In genomic region chr3:152786977-152787681, GRCh38 we compare ENCODE assay signal across 14 cellular contexts. TPM values are rescaled to one million over a fixed set of nuclear protein-coding genes. Genes with fewer than 3 reads are reported as not detected.
DNase-seq lines count a peak whose midpoint lies in the region; ATAC-seq and TF ChIP-seq lines count a peak whose summit lies in the region.
"Had no signal": no experiment of that assay in that cellular context is flagged by ENCODE, and none has a peak within 500 bp of the region (broad histone marks: within the 10 kb centered on the region; RNA-seq: fewer than 3 reads in every experiment).

No MANE protein-coding gene starts in this region.

- no peak overlapping the region for H3K27ac Mint-ChIP-seq in endodermal cell
- H3K27ac Mint-ChIP-seq in glutamatergic neuron (ENCODE audit: unreplicated experiment), result no peak overlapping the region
- H3K27ac Mint-ChIP-seq: CD4-positive, alpha-beta memory T cell; GM23338 had no signal

- H3K4me3 Mint-ChIP-seq in endodermal cell, result no peak overlapping the region
- H3K4me3 Mint-ChIP-seq in glutamatergic neuron (ENCODE audit: unreplicated experiment), result no peak overlapping the region
- H3K4me3 Mint-ChIP-seq: CD4-positive, alpha-beta memory T cell; GM23338 had no signal

- ATAC-seq in HG02610 (IDR thresholded peaks at IDR 0.05; ENCODE audit: unreplicated experiment) (no peak), GM19351 (IDR thresholded peaks at IDR 0.05; ENCODE audit: unreplicated experiment) (no peak)
- ATAC-seq: A549, GM23338 had no signal

- H3K4me3 ChIP-seq in NB4 (ENCODE audit: low read depth, low read length) (no peak overlapping the region), endodermal cell (ENCODE audit: low read length) (peak overlapping the region; percentile 5)
- H3K4me3 ChIP-seq: A549, GM23338 had no signal

- H3K9me3 Mint-ChIP-seq in endodermal cell (peaks cover 39% of the 10 kb centered on the region), glutamatergic neuron (ENCODE audit: unreplicated experiment) (peaks cover 1% of the 10 kb centered on the region)

- H3K36me3 Mint-ChIP-seq in endodermal cell (ENCODE audit: low read depth) (no peaks in the 10 kb centered on the region), glutamatergic neuron (ENCODE audit: unreplicated experiment) (no peaks in the 10 kb centered on the region)
- H3K36me3 Mint-ChIP-seq: CD4-positive, alpha-beta memory T cell had no signal

- TF ChIP-seq CTCF in NB4 (IDR thresholded peaks at IDR 0.05; ENCODE audit: low read depth, low read length) (no peak), endodermal cell (conservative IDR thresholded peaks at IDR 0.05) (no peak), glutamatergic neuron (IDR thresholded peaks at IDR 0.05; ENCODE audit: partially characterized antibody, unreplicated experiment) (no peak)

- H3K27me3 Mint-ChIP-seq in endodermal cell (ENCODE audit: insufficient read depth) (no peaks in the 10 kb centered on the region), glutamatergic neuron (ENCODE audit: unreplicated experiment) (peaks cover 3% of the 10 kb centered on the region)

- H3K9ac ChIP-seq in endodermal cell (ENCODE audit: extremely low read depth, low read length, poor library complexity, severe bottlenecking), result no peak overlapping the region

- WGBS in endodermal cell (ENCODE audit: insufficient coverage in 1 of 2, insufficient read length in 1 of 2), 2 experiments, result 70 to 72% methylated on average over 4 of the region's 4 CpGs

- in situ Hi-C loops in Caki2 (cut with HindIII; ENCODE audit: low pct_unique_long_range_greater_than_20kb, low sequenced_read_pairs), result no loop called here

- H3K27ac ChIP-seq in endodermal cell (ENCODE audit: low read depth, low read length), result no peak overlapping the region
- H3K27ac ChIP-seq: A549, C4-2B had no signal

- H3K9me3 ChIP-seq in endodermal cell (ENCODE audit: control insufficient read depth, low read length), result peaks cover 31% of the 10 kb centered on the region
- H3K9me3 ChIP-seq: A549, BE2C had no signal

- TF ChIP-seq POLR2A in NB4 (IDR thresholded peaks at IDR 0.05; ENCODE audit: extremely low read depth, insufficient read length), result no peak

- no peaks in the 10 kb centered on the region for H3K4me1 Mint-ChIP-seq in endodermal cell
- peaks cover 3% of the 10 kb centered on the region for H3K4me1 Mint-ChIP-seq in glutamatergic neuron (ENCODE audit: low read depth, unreplicated experiment)
- H3K4me1 Mint-ChIP-seq: CD4-positive, alpha-beta memory T cell; GM23338 had no signal

- H3K36me3 ChIP-seq in endodermal cell (ENCODE audit: control insufficient read depth, insufficient read depth, low read length), result no peaks in the 10 kb centered on the region
- H3K36me3 ChIP-seq: BE2C had no signal

- no peaks in the 10 kb centered on the region for H3K27me3 ChIP-seq in endodermal cell (ENCODE audit: control insufficient read depth, insufficient read depth, low read length, poor library complexity, severe bottlenecking)
- H3K27me3 ChIP-seq: BE2C had no signal

- peak; percentile 8 for DNase-seq in Caki2 (ENCODE audit: low read depth)
- DNase-seq in NB4 (ENCODE audit: low read depth), result peak; percentile 4
- no peak for DNase-seq in endodermal cell
- DNase-seq in GM19240 (ENCODE audit: insufficient read length, low spot score), result no peak
- DNase-seq in glutamatergic neuron, result no peak
- DNase-seq: BE2C; CD4-positive, alpha-beta memory T cell; H7; KBM-7 had no signal

- H3K4me1 ChIP-seq in endodermal cell (ENCODE audit: control insufficient read depth, insufficient read depth, low read length), result no peaks in the 10 kb centered on the region
- H3K4me1 ChIP-seq: A549, BE2C had no signal

RNA-seq across cellular contexts. Expression of gene P2RY1, which starts 47.8 kb away (rescaled TPM):
- total RNA-seq in Caki2 (2014; rRNA removed; shearing (Covaris generic); ENCODE audit: low replicate concordance), result 0.07 TPM in 1 of 2 replicates, not detected in the other
- total RNA-seq in endodermal cell, result 10 to 100 TPM in 1 of 2 donors, 1 to 10 TPM in 1; 7.6 to 10.4 TPM
- 5.3 TPM for polyA plus RNA-seq in endodermal cell (2013, experiment 1 of 2)
- polyA plus RNA-seq in endodermal cell (2013, experiment 2 of 2), result 4.5 TPM
- total RNA-seq in glutamatergic neuron (ENCODE audit: unreplicated experiment), result 0.51 TPM
- polyA plus RNA-seq: CD4-positive, alpha-beta memory T cell had no signal

Comparison
In these comparisons a context has a peak if more than half of its experiments do, and no peak if none do; other contexts are left out.
1. DNase-seq: peak in Caki2 (single experiment) and NB4 (single experiment); none in endodermal cell (single experiment), GM19240 (single experiment) and glutamatergic neuron (single experiment).